Comparison of ENCODE assay signal across 11 cellular contexts in the genomic region with DNA sequence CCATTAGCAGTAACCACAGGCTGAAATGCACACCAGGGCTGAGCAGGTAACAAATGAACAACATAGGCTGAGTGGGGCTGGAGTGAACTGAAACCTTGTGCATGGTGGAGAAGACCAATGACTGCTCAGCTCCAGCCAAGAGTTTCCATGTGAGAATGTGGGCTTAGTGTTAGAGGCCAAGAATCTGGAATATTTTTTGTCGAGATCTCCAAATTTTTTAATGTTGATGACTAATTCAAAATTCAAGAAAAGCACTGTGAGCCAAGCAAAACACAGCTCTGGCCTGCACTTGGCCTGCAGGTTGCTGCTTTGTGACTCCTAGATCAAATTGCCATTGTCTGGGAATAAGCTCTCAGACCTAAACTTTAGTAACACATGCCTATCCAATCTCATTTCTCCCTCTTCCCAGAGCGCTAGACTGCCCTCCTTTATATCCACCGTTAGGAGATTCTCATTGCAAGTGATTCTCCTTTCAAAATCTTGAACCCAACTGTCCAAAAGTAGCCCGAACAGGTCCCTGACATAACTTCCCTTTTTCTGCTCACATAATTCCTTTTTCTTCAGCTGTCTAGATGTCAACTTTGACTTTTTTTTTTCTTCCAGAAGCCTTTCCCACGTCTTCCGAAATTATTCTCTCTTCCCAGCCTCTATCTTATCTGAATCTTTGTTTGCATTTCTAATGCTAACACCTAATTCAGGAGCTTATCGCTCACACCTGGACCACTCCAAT. TPM values are rescaled to one million over a fixed set of nuclear protein-coding genes. Genes with fewer than 3 reads are reported as not detected.
DNase-seq lines count a peak whose midpoint lies in the region; ATAC-seq and TF ChIP-seq lines count a peak whose summit lies in the region.
"Had no signal": no experiment of that assay in that cellular context is flagged by ENCODE, and none has a peak within 500 bp of the region (broad histone marks: within the 10 kb centered on the region; RNA-seq: fewer than 3 reads in every experiment).

No MANE protein-coding gene starts in this region.

- no peaks in the 10 kb centered on the region for H4K20me1 ChIP-seq in hepatocyte (ENCODE audit: insufficient read depth, poor library complexity, severe bottlenecking)

- H3K4me3 ChIP-seq in hepatocyte: no peak overlapping the region
- peak overlapping the region; percentile 34 for H3K4me3 ChIP-seq in thoracic aorta

- H3K27ac ChIP-seq in hepatocyte (peak overlapping the region; percentile 91), thoracic aorta (peak overlapping the region; percentile 41 to 92)

- H3K79me2 ChIP-seq in hepatocyte: peaks cover 30% of the 10 kb centered on the region

- TF ChIP-seq CTCF in hepatocyte (IDR thresholded peaks at IDR 0.05; ENCODE audit: poor library complexity): no peak
- TF ChIP-seq CTCF in thoracic aorta (IDR thresholded peaks at IDR 0.05): no peak

- H3K36me3 ChIP-seq in hepatocyte (replicated peaks; ENCODE audit: insufficient read depth, low read depth): no peaks in the 10 kb centered on the region
- no peaks in the 10 kb centered on the region for H3K36me3 ChIP-seq in thoracic aorta
- H3K36me3 ChIP-seq: BE2C had no signal

- no peaks in the 10 kb centered on the region for H3K9me2 ChIP-seq in hepatocyte (replicated peaks; ENCODE audit: insufficient read depth)

- H3K9me3 ChIP-seq in hepatocyte (ENCODE audit: low read depth) (no peaks in the 10 kb centered on the region), thoracic aorta (no peaks in the 10 kb centered on the region)
- H3K9me3 ChIP-seq: BE2C had no signal

- peaks cover 36% of the 10 kb centered on the region for H3K4me1 ChIP-seq in hepatocyte (ENCODE audit: insufficient read depth)
- peaks cover 65 to 86% of the 10 kb centered on the region in 2 donors for H3K4me1 ChIP-seq in thoracic aorta (ENCODE audit: control insufficient read depth in 1 of 2, low read depth in 2 of 2)
- H3K4me1 ChIP-seq: BE2C had no signal

- H3K27me3 ChIP-seq in hepatocyte (no peaks in the 10 kb centered on the region), thoracic aorta (replicated peaks; ENCODE audit: insufficient read depth) (no peaks in the 10 kb centered on the region)

- 45% methylated on average over 7 of the region's 7 CpGs for WGBS in hepatocyte (ENCODE audit: low lambda C conversion rate, missing lambda C conversion rate)

- H2AFZ ChIP-seq in hepatocyte: no peak overlapping the region

- peak overlapping the region; percentile 57 for H3K4me2 ChIP-seq in hepatocyte

- DNase-seq in NCI-H2196 (lab: John Stamatoyannopoulos, UW; ENCODE audit: unreplicated experiment): peak; percentile 17
- DNase-seq in NCI-H2196 treated with DMSO at 0.1 percent for 48 hours (lab: John Stamatoyannopoulos, UW; ENCODE audit: unreplicated experiment): no peak
- DNase-seq in amniotic epithelial cell (ENCODE audit: low read depth): peak; percentile 75
- DNase-seq in hepatocyte (ENCODE audit: low spot score): no peak
- DNase-seq in thoracic aorta (ENCODE audit: low spot score): no peak
- no peak for DNase-seq in NCI-H2081 treated with DMSO at 0.1 percent for 48 hours (lab: John Stamatoyannopoulos, UW)
- DNase-seq in stimulated activated CD4-positive, alpha-beta T cell treated with anti-CD3 and anti-CD28 coated beads, Interleukin-4, amount 100 ng/mL, for 4 hours: no peak
- DNase-seq: BE2C; foreskin melanocyte; stimulated activated CD4-positive, alpha-beta T cell treated with anti-CD3 and anti-CD28 coated beads, Interleukin-2, amount 100 ng/mL, for 48 hours had no signal

- ATAC-seq in thoracic aorta (ENCODE audit: insufficient number of reproducible peaks, low FRiP score, low read depth): peak; percentile 58
- no peak for ATAC-seq in HG02759 (IDR thresholded peaks at IDR 0.05; ENCODE audit: unreplicated experiment)

RNA-seq across cellular contexts. Expression of a gene that starts 7.5 kb away (rescaled TPM):
- total RNA-seq in hepatocyte: 27.3 and 37.0 TPM in 2 replicates
- 24.7 and 30.1 TPM in 2 replicates for polyA plus RNA-seq in hepatocyte
- total RNA-seq in thoracic aorta: 10 to 100 TPM; 57.0 to 65.1 TPM

RNA-seq across cellular contexts. Expression of a gene that starts 55.2 kb away (rescaled TPM):
- total RNA-seq in hepatocyte (49.3 and 62.3 TPM in 2 replicates), thoracic aorta (10 to 100 TPM; 41.4 to 85.3 TPM)
- 24.7 and 26.5 TPM in 2 replicates for polyA plus RNA-seq in hepatocyte

Comparison
In these comparisons a context has a peak if more than half of its experiments do, and no peak if none do; other contexts are left out.
1. DNase-seq: peak in NCI-H2196 (single experiment) and amniotic epithelial cell (single experiment); none in NCI-H2196 treated with DMSO at 0.1 percent for 48 hours (single experiment), hepatocyte (single experiment), thoracic aorta (single experiment), NCI-H2081 treated with DMSO at 0.1 percent for 48 hours (single experiment) and stimulated activated CD4-positive, alpha-beta T cell treated with anti-CD3 and anti-CD28 coated beads, Interleukin-4, amount 100 ng/mL, for 4 hours (0 of 2).